ENCODE assay signal across 1 cellular context in the genomic region with DNA sequence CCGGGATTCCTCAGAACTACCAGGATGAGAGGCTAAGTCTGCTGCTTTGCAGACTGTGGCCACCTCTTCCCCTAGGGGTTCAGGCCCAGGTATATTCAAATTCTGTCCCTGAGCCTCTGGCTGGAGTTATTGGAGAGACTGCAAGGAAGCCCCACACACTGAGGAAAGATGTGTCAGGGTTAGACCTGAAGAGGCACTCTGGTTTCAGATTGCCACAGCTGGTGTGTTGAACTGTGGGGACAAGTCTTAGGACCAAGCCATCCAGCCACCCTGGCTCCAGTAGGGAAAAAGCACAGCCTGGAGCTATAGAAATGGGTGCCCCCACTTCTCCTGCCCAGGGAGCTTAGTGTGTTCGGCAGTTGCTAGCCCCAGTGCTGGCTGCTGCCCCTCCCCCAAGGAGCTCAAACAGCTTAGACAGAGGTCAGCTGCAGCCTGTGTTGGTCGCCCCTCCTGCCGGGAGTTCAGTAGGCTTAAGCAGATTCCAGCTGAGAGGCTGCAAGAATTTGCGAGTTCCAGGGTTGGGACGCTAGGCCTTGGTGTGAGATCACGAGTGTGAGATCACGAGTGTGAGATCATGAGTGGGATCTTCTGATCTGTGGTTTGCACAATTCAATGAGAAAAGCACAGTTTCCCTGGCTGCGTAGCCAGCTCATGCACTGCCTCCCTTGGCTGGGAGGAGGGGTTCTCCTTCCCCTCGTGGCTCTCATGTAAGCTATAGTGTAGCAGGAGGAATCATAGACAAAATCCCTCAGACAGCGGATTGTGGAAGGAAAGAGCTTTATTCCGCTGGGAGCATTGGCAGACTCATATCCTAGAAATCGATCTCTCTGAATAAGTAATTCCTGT.
TF ChIP-seq lines count a peak whose summit lies in the region.

No MANE protein-coding gene starts in this region.

TF ChIP-seq in GM12878, 131 proteins besides CTCF, POLR2A, EP300 and RAD21 (continued from another document):
- TF ChIP-seq, protein P1, sequence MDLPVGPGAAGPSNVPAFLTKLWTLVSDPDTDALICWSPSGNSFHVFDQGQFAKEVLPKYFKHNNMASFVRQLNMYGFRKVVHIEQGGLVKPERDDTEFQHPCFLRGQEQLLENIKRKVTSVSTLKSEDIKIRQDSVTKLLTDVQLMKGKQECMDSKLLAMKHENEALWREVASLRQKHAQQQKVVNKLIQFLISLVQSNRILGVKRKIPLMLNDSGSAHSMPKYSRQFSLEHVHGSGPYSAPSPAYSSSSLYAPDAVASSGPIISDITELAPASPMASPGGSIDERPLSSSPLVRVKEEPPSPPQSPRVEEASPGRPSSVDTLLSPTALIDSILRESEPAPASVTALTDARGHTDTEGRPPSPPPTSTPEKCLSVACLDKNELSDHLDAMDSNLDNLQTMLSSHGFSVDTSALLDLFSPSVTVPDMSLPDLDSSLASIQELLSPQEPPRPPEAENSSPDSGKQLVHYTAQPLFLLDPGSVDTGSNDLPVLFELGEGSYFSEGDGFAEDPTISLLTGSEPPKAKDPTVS (IDR thresholded peaks at IDR 0.05; ENCODE audit: low read depth, low read length) = no peak
- TF ChIP-seq SMC3 (IDR thresholded peaks at IDR 0.05; ENCODE audit: borderline replicate concordance, low read length) (no peak), TAF1 (IDR thresholded peaks at IDR 0.05; ENCODE audit: borderline replicate concordance, low read depth, low read length) (no peak)
